Comparison of ENCODE assay signal across 8 cellular contexts in genomic region chr3:127682175-127682554, GRCh38. TPM values are rescaled to one million over a fixed set of nuclear protein-coding genes. Genes with fewer than 3 reads are reported as not detected.
A peak's percentile ranks its signal among the peaks of the same experiment; 100 is the strongest.
DNase-seq lines count a peak whose midpoint lies in the region; ATAC-seq and TF ChIP-seq lines count a peak whose summit lies in the region.
"Not testable (repeated sequence)": the region's sequence is repeated elsewhere in the genome, so short reads cannot be mapped to it uniquely, and the experiment has no call there.

No MANE protein-coding gene starts in this region.

- whole genome bisulfite sequencing in spleen, 5 donors: 78 to 88% (median 83%) methylated on average over 6 of the region's 6 CpGs

- peaks cover 7 to 66% (median 51%) of the 10 kb centered on the region in 10 experiments for H3K4me1 ChIP-seq in BLaER1 treated with 17β-estradiol and CSF1 and Interleukin-3, amounts not matched to agents 10 nM and 100 nM
- not testable (repeated sequence) for H3K4me1 ChIP-seq in NT2/D1 (ENCODE audit: insufficient read depth, insufficient read length)
- H3K4me1 ChIP-seq in spleen: peaks cover 0 to 79% (median 16%) of the 10 kb centered on the region in 6 donors

- H3K27me3 ChIP-seq in BLaER1 treated with 17β-estradiol and CSF1 and Interleukin-3, amounts not matched to agents 10 nM and 100 nM; NT2/D1 (ENCODE audit: insufficient read depth, insufficient read length); dorsolateral prefrontal cortex; spleen (replicated peaks in 1 of 7): not testable (repeated sequence)

- not testable (repeated sequence) for TF ChIP-seq POLR2A in spleen (IDR thresholded peaks at IDR 0.05)

- DNase-seq in NT2/D1 (ENCODE audit: low read depth, low spot score): not testable (repeated sequence)
- DNase-seq in activated CD8-positive, alpha-beta memory T cell treated with anti-CD3 and anti-CD28 coated beads for 24 hours: peak; percentile 24
- DNase-seq in dorsolateral prefrontal cortex: peak in 6 of 10 donors; percentile 3 to 16 (median 8)
- DNase-seq in cardiac septum (ENCODE audit: low spot score): peak; percentile 43
- peak; percentile 4 for DNase-seq in natural killer cell
- peak; percentile 38 for DNase-seq in osteocyte (ENCODE audit: extremely low spot score, unreplicated experiment)
- peak; percentile 65 for DNase-seq in spleen

- intact Hi-C loops in dorsolateral prefrontal cortex (cut with DNase I); cardiac septum (cut with DNase I); natural killer cell (cut with micrococcal nuclease); spleen (cut with DNase I; ENCODE audit: low total_unique reads): not testable (repeated sequence)

- H3K9me3 ChIP-seq in BLaER1 treated with 17β-estradiol and CSF1 and Interleukin-3, amounts not matched to agents 10 nM and 100 nM (replicated peaks in 1 of 11); NT2/D1 (ENCODE audit: insufficient read depth, low read length); spleen: not testable (repeated sequence)

- not testable (repeated sequence) for H3K27ac Mint-ChIP-seq in natural killer cell; osteocyte (ENCODE audit: unreplicated experiment)

- H3K36me3 Mint-ChIP-seq in natural killer cell: not testable (repeated sequence)
- H3K36me3 Mint-ChIP-seq in osteocyte (ENCODE audit: unreplicated experiment): peaks cover 12% of the 10 kb centered on the region

- H3K4me2 ChIP-seq in BLaER1 treated with 17β-estradiol and CSF1 and Interleukin-3, amounts not matched to agents 10 nM and 100 nM: peak overlapping the region in 10 of 11 experiments; percentile 10 to 78 (median 67); a peak in 18 of 22 replicates

- ATAC-seq in natural killer cell: not testable (repeated sequence)

- not testable (repeated sequence) for H4K20me1 ChIP-seq in BLaER1 treated with 17β-estradiol and CSF1 and Interleukin-3, amounts not matched to agents 10 nM and 100 nM

- H3K27ac ChIP-seq in BLaER1 treated with 17β-estradiol and CSF1 and Interleukin-3, amounts not matched to agents 10 nM and 100 nM: peak overlapping the region in 5 of 11 experiments; percentile 11 to 69 (median 60); a peak in 6 of 22 replicates
- H3K27ac ChIP-seq in dorsolateral prefrontal cortex (peak overlapping the region in 1 of 59 donors; percentile 18), spleen (peak overlapping the region in 2 of 8 donors; percentile 72 to 96)

- not testable (repeated sequence) for H3K27me3 Mint-ChIP-seq in natural killer cell (ENCODE audit: low read depth in 2 of 2); osteocyte (ENCODE audit: unreplicated experiment)

- H3K4me1 Mint-ChIP-seq in natural killer cell (peaks cover 0 to 20% of the 10 kb centered on the region in 2 donors), osteocyte (ENCODE audit: unreplicated experiment) (peaks cover 20% of the 10 kb centered on the region)

- peaks cover 0 to 30% (median 0%) of the 10 kb centered on the region in 11 experiments; a peak in 8 of 22 replicates for H3K36me3 ChIP-seq in BLaER1 treated with 17β-estradiol and CSF1 and Interleukin-3, amounts not matched to agents 10 nM and 100 nM
- not testable (repeated sequence) for H3K36me3 ChIP-seq in NT2/D1 (ENCODE audit: insufficient read depth, insufficient read length, low read length)
- H3K36me3 ChIP-seq in spleen: peaks cover 0 to 53% (median 26%) of the 10 kb centered on the region in 6 donors

- H3K4me3 ChIP-seq in BLaER1 treated with 17β-estradiol and CSF1 and Interleukin-3, amounts not matched to agents 10 nM and 100 nM; NT2/D1 (ENCODE audit: insufficient read length, low read depth); dorsolateral prefrontal cortex; spleen: not testable (repeated sequence)

- TF ChIP-seq CTCF in dorsolateral prefrontal cortex (IDR thresholded peaks at IDR 0.05 in 54 of 56, conservative IDR thresholded peaks at IDR 0.05 in 2 of 56; ENCODE audit: low read depth in 1 of 56, partially characterized antibody in 56 of 56); natural killer cell (IDR thresholded peaks at IDR 0.05); osteocyte (IDR thresholded peaks at IDR 0.05); spleen (IDR thresholded peaks at IDR 0.05 in 8 of 11, conservative IDR thresholded peaks at IDR 0.05 in 3 of 11): not testable (repeated sequence)

- peak overlapping the region in 2 of 11 experiments; percentile 57 to 62; a peak in 1 of 22 replicates for H3K9ac ChIP-seq in BLaER1 treated with 17β-estradiol and CSF1 and Interleukin-3, amounts not matched to agents 10 nM and 100 nM
- H3K9ac ChIP-seq in NT2/D1 (ENCODE audit: insufficient read length, low read depth): peak overlapping the region; percentile 8

- H3K9me3 Mint-ChIP-seq in natural killer cell; osteocyte (ENCODE audit: unreplicated experiment): not testable (repeated sequence)

- H3K4me3 Mint-ChIP-seq in natural killer cell; osteocyte (ENCODE audit: unreplicated experiment): not testable (repeated sequence)

RNA-seq across cellular contexts. Expression of gene ABTB1, which starts 9.4 kb away (rescaled TPM):
- total RNA-seq in dorsolateral prefrontal cortex (100 to 1,000 TPM in 24 of 120 experiments, 10 to 100 TPM in 96; 63.6 to 129 (median 87.7) TPM), cardiac septum (25.5 TPM), natural killer cell (100 to 1,000 TPM in 2 of 3 donors, 10 to 100 TPM in 1; 98.8 to 127 (median 107) TPM), osteocyte (69.8 and 73.4 TPM in 2 replicates), spleen (100 to 1,000 TPM in 6 of 7 donors, 10 to 100 TPM in 1; 91.9 to 172 (median 152) TPM)
- polyA plus RNA-seq in spleen: 100 to 1,000 TPM in 2 of 3 donors, 10 to 100 TPM in 1; 57.9 to 156 (median 138) TPM

RNA-seq across cellular contexts. Expression of gene PODXL2, which starts 53.2 kb away (rescaled TPM):
- total RNA-seq in dorsolateral prefrontal cortex: 100 to 1,000 TPM in 15 of 120 experiments, 10 to 100 TPM in 105; 40.0 to 112 (median 81.7) TPM
- total RNA-seq in cardiac septum: 2.2 TPM
- 1 to 10 TPM; 2.2 to 3.5 (median 2.7) TPM for total RNA-seq in natural killer cell
- total RNA-seq in osteocyte: 5.7 and 5.9 TPM in 2 replicates
- 1 to 10 TPM in 6 of 7 donors, under 1 TPM in 1; 0.77 to 3.1 (median 2.5) TPM for total RNA-seq in spleen
- 1 to 10 TPM in 2 of 3 donors, under 1 TPM in 1; 0.87 to 2.7 (median 1.4) TPM for polyA plus RNA-seq in spleen
